Comparison of ENCODE assay signal across 8 cellular contexts in the genomic region with DNA sequence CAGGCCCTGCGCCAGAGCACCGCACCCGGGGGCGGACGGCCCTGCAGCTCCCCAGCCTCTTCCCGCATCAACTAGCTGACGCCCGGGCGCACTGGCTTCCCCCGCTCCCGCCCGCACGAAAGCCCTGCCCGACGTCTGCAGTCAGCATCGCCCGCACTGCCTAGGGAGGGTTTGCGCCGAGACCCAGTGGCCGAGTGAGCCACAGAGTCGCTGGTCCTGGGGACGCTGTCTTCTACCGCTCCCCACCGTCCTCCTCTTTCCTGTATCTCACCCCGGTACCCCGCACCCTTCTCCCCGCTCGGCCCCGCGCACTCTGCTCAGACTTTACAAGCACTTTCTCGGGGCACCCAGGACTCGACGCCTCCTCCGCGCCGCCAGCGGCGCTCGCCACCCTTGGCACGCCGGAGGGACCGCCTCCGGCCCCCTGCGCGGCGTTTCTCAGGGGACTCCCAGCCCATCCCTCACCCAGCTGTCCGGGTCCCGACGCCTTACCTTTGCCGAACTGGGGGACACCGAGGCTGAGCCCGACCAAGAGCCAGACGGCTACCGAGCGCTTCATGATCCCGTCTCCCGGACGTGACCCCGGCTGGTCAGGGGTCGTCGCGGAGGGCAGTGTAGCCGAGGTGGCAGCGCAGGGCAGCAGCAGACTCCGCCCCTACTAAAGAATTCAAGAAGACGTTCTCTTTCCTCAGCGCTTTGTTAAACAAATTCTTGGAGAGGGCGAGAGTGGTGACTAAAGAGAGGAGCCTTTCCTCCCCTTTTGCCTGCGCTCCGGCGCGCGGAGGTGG. TPM values are rescaled to one million over a fixed set of nuclear protein-coding genes. Genes with fewer than 3 reads are reported as not detected.
A peak's percentile ranks its signal among the peaks of the same experiment; 100 is the strongest.
DNase-seq lines count a peak whose midpoint lies in the region; ATAC-seq and TF ChIP-seq lines count a peak whose summit lies in the region.

No MANE protein-coding gene starts in this region.

- no peaks in the 10 kb centered on the region for H3K36me3 Mint-ChIP-seq in activated CD4-positive, alpha-beta T cell treated with anti-CD3 and anti-CD28 coated beads for 36 hours (ENCODE audit: low read depth)
- H3K36me3 Mint-ChIP-seq in activated CD4-positive, alpha-beta T cell treated with anti-CD3 and anti-CD28 coated beads, Interleukin-2, amount 10 ng/mL, durations not matched to agents 24 days and 14 days (ENCODE audit: low read depth) = no peaks in the 10 kb centered on the region
- no peaks in the 10 kb centered on the region for H3K36me3 Mint-ChIP-seq in MCF 10A (ENCODE audit: insufficient read depth, unreplicated experiment)
- H3K36me3 Mint-ChIP-seq in naive thymus-derived CD8-positive, alpha-beta T cell = peaks cover 0 to 8% (median 2%) of the 10 kb centered on the region in 3 donors

- no peaks in the 10 kb centered on the region for H3K9me3 Mint-ChIP-seq in activated CD4-positive, alpha-beta T cell treated with anti-CD3 and anti-CD28 coated beads for 36 hours (ENCODE audit: low read depth)
- H3K9me3 Mint-ChIP-seq in activated CD4-positive, alpha-beta T cell treated with anti-CD3 and anti-CD28 coated beads, Interleukin-2, amount 10 ng/mL, durations not matched to agents 24 days and 14 days = no peaks in the 10 kb centered on the region
- H3K9me3 Mint-ChIP-seq in MCF 10A (ENCODE audit: unreplicated experiment) = no peaks in the 10 kb centered on the region
- H3K9me3 Mint-ChIP-seq in naive thymus-derived CD8-positive, alpha-beta T cell = peaks cover 0 to 8% (median 0%) of the 10 kb centered on the region in 9 donors

- no peak overlapping the region for H3K27ac ChIP-seq in iPS-20b (ENCODE audit: low read length)
- H3K27ac ChIP-seq in skeletal muscle tissue (ENCODE audit: low read depth, low read length) = no peak overlapping the region

- no peak overlapping the region for H3K4me3 Mint-ChIP-seq in activated CD4-positive, alpha-beta T cell treated with anti-CD3 and anti-CD28 coated beads for 36 hours
- no peak overlapping the region for H3K4me3 Mint-ChIP-seq in activated CD4-positive, alpha-beta T cell treated with anti-CD3 and anti-CD28 coated beads, Interleukin-2, amount 10 ng/mL, durations not matched to agents 24 days and 14 days
- H3K4me3 Mint-ChIP-seq in MCF 10A (ENCODE audit: unreplicated experiment) = peak overlapping the region; percentile 58
- peak overlapping the region in 1 of 10 donors; percentile 24 for H3K4me3 Mint-ChIP-seq in naive thymus-derived CD8-positive, alpha-beta T cell

- DNase-seq in activated CD4-positive, alpha-beta T cell treated with anti-CD3 and anti-CD28 coated beads for 36 hours = peak; percentile 7
- DNase-seq in activated CD4-positive, alpha-beta T cell treated with anti-CD3 and anti-CD28 coated beads, Interleukin-2, amount 10 ng/mL, durations not matched to agents 24 days and 14 days = no peak
- DNase-seq in MCF 10A (ENCODE audit: unreplicated experiment) = no peak
- no peak for DNase-seq in naive thymus-derived CD8-positive, alpha-beta T cell
- no peak for DNase-seq in inferior parietal cortex (ENCODE audit: extremely low spot score)

- no peak overlapping the region for H3K27ac Mint-ChIP-seq in activated CD4-positive, alpha-beta T cell treated with anti-CD3 and anti-CD28 coated beads for 36 hours
- H3K27ac Mint-ChIP-seq in activated CD4-positive, alpha-beta T cell treated with anti-CD3 and anti-CD28 coated beads, Interleukin-2, amount 10 ng/mL, durations not matched to agents 24 days and 14 days = no peak overlapping the region
- H3K27ac Mint-ChIP-seq in MCF 10A (ENCODE audit: low read depth, unreplicated experiment) = no peak overlapping the region
- H3K27ac Mint-ChIP-seq in naive thymus-derived CD8-positive, alpha-beta T cell = no peak overlapping the region

- no peaks in the 10 kb centered on the region for H3K9me3 ChIP-seq in iPS-20b (ENCODE audit: insufficient read depth, low read depth, low read length)
- no peaks in the 10 kb centered on the region for H3K9me3 ChIP-seq in skeletal muscle tissue (ENCODE audit: control insufficient read depth in 3 of 3, low read length in 3 of 3)

- H3K27me3 ChIP-seq in iPS-20b (ENCODE audit: insufficient read depth, low read length) (peaks cover 52% of the 10 kb centered on the region), skeletal muscle tissue (ENCODE audit: control insufficient read depth in 3 of 3, insufficient read depth in 3 of 3, low read length in 3 of 3) (peaks cover 35 to 40% (median 40%) of the 10 kb centered on the region in 3 donors)

- H3K27me3 Mint-ChIP-seq in activated CD4-positive, alpha-beta T cell treated with anti-CD3 and anti-CD28 coated beads for 36 hours = peaks cover 35% of the 10 kb centered on the region
- peaks cover 45% of the 10 kb centered on the region for H3K27me3 Mint-ChIP-seq in activated CD4-positive, alpha-beta T cell treated with anti-CD3 and anti-CD28 coated beads, Interleukin-2, amount 10 ng/mL, durations not matched to agents 24 days and 14 days
- peaks cover 74% of the 10 kb centered on the region for H3K27me3 Mint-ChIP-seq in MCF 10A (ENCODE audit: insufficient read depth, unreplicated experiment)
- H3K27me3 Mint-ChIP-seq in naive thymus-derived CD8-positive, alpha-beta T cell = peaks cover 29 to 50% (median 43%) of the 10 kb centered on the region in 5 donors

- H3K4me3 ChIP-seq in iPS-20b (ENCODE audit: low read length) (peak overlapping the region; percentile 92), skeletal muscle tissue (ENCODE audit: low read length in 3 of 3) (peak overlapping the region; percentile 51 to 58 (median 52))

- peaks cover 16% of the 10 kb centered on the region for H3K4me1 ChIP-seq in iPS-20b (ENCODE audit: insufficient read depth, low read length)
- peaks cover 11 to 20% (median 15%) of the 10 kb centered on the region in 3 donors for H3K4me1 ChIP-seq in skeletal muscle tissue (ENCODE audit: control insufficient read depth in 3 of 3, insufficient read depth in 3 of 3, low read length in 3 of 3)

- H3K9ac ChIP-seq in iPS-20b (ENCODE audit: low read depth, low read length) = peak overlapping the region; percentile 67; the same call in 1 of the 2 replicates
- H3K9ac ChIP-seq in skeletal muscle tissue (ENCODE audit: low read depth in 1 of 3, low read length in 3 of 3) = peak overlapping the region in 1 of 3 donors; percentile 25

- CTCF ChIA-PET in activated CD4-positive, alpha-beta T cell treated with anti-CD3 and anti-CD28 coated beads for 36 hours (lab: Charles Lee) = no interaction called here
- CTCF ChIA-PET in MCF 10A (lab: Yijun Ruan, JAX) = interaction anchor here (0.5 kb wide), 1 partner anchor 69 kb away, joined by 3 read pairs; no protein-coding TSS in a partner anchor

- H3K36me3 ChIP-seq in iPS-20b (ENCODE audit: insufficient read depth, low read depth, low read length) = 0 out of 2 replicates have a peak, but pooled peaks cover 3% of the 10 kb centered on the region
- H3K36me3 ChIP-seq in skeletal muscle tissue (ENCODE audit: control insufficient read depth in 3 of 3, insufficient read depth in 3 of 3, low read length in 3 of 3) = no peaks in the 10 kb centered on the region

- H3K4me1 Mint-ChIP-seq in activated CD4-positive, alpha-beta T cell treated with anti-CD3 and anti-CD28 coated beads for 36 hours = peaks cover 6% of the 10 kb centered on the region
- H3K4me1 Mint-ChIP-seq in activated CD4-positive, alpha-beta T cell treated with anti-CD3 and anti-CD28 coated beads, Interleukin-2, amount 10 ng/mL, durations not matched to agents 24 days and 14 days = peaks cover 10% of the 10 kb centered on the region
- peaks cover 23% of the 10 kb centered on the region for H3K4me1 Mint-ChIP-seq in MCF 10A (ENCODE audit: insufficient read depth, unreplicated experiment)
- H3K4me1 Mint-ChIP-seq in naive thymus-derived CD8-positive, alpha-beta T cell = peaks cover 5 to 11% (median 9%) of the 10 kb centered on the region in 4 donors

- POLR2A ChIA-PET in activated CD4-positive, alpha-beta T cell treated with anti-CD3 and anti-CD28 coated beads for 36 hours (lab: Charles Lee) = no interaction called here
- POLR2A ChIA-PET in MCF 10A (lab: Yijun Ruan, JAX) = no interaction called here
- POLR2A ChIA-PET in naive thymus-derived CD8-positive, alpha-beta T cell (lab: Charles Lee) = no interaction called here

- TF ChIP-seq CTCF in MCF 10A (IDR thresholded peaks at IDR 0.05; ENCODE audit: unreplicated experiment) = no peak

- no TSS peak for BruUV-seq in MCF 10A (replicated peaks; lab: Mats Ljungman, UMichigan)

- ATAC-seq in activated CD4-positive, alpha-beta T cell treated with anti-CD3 and anti-CD28 coated beads for 36 hours = no peak
- no peak for ATAC-seq in naive thymus-derived CD8-positive, alpha-beta T cell
- no peak for ATAC-seq in GM19455 (IDR thresholded peaks at IDR 0.05; ENCODE audit: unreplicated experiment)

- intact Hi-C loops in activated CD4-positive, alpha-beta T cell treated with anti-CD3 and anti-CD28 coated beads for 36 hours (cut with DNase I, micrococcal nuclease) = loop anchor here in 1 of 2 experiments (10.0 kb wide), 1 partner anchor 659 kb away; the partner anchor contains the start of gene HAPLN1
- intact Hi-C loops in activated CD4-positive, alpha-beta T cell treated with anti-CD3 and anti-CD28 coated beads, Interleukin-2, amount 10 ng/mL, durations not matched to agents 24 days and 14 days (cut with micrococcal nuclease) = no loop called here
- intact Hi-C loops in MCF 10A (cut with micrococcal nuclease) = no loop called here

RNA-seq across cellular contexts. Expression of gene EDIL3, which starts 0.7 kb away (rescaled TPM):
- total RNA-seq in activated CD4-positive, alpha-beta T cell treated with anti-CD3 and anti-CD28 coated beads for 36 hours = not detected
- total RNA-seq in activated CD4-positive, alpha-beta T cell treated with anti-CD3 and anti-CD28 coated beads, Interleukin-2, amount 10 ng/mL, durations not matched to agents 24 days and 14 days = not detected in 2 replicates
- not detected in 2 replicates for total RNA-seq in MCF 10A (2022)
- total RNA-seq in skeletal muscle tissue = 14.1 TPM
- total RNA-seq in naive thymus-derived CD8-positive, alpha-beta T cell = not detected
- not detected for polyA plus RNA-seq in naive thymus-derived CD8-positive, alpha-beta T cell

Comparison
In these comparisons a context has a peak if more than half of its experiments do, and no peak if none do; other contexts are left out.
1. RNA of gene EDIL3, which starts 0.7 kb away (total RNA-seq): 14.1 TPM in skeletal muscle tissue (single experiment); not detected in activated CD4-positive, alpha-beta T cell treated with anti-CD3 and anti-CD28 coated beads for 36 hours, not detected in activated CD4-positive, alpha-beta T cell treated with anti-CD3 and anti-CD28 coated beads, Interleukin-2, amount 10 ng/mL, durations not matched to agents 24 days and 14 days, not detected in MCF 10A and not detected in naive thymus-derived CD8-positive, alpha-beta T cell; every median in the first group is over 10 times any median in the second.